ENCODE assay signal across 8 cellular contexts in the genomic region with DNA sequence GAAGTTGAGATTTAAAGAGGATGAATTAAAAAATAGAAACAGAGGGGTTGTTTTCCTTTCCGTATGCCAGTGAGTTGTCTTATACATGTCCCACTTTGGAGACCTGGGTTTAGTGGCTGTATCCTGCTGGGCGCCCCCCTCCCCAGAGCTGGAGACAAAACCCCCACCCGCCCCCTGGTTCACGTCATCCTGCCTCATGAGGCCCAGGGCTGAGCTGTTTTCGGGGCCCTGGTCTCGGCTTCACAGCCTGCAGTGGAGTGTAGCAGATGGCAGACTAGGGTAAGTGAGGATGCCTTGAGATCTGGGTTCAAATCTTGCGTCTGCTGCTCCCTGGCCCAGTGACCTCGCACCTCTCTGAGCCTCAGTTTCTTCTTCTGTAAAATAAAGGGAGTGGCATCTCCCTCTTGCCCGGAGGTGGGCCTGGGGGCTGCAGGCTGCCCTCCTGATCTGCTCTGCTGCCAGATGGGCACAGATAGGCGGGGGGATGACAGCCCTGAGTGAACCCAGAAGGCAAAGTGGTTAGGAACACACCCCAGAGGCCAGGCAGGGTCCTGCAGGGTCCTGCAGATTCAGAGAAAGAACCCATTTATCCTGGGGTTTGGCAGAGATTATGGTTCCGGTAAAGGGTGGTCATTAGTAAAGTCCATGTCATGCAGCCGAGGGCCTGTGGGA. TPM values are rescaled to one million over a fixed set of nuclear protein-coding genes. Genes with fewer than 3 reads are reported as not detected.
DNase-seq lines count a peak whose midpoint lies in the region; ATAC-seq and TF ChIP-seq lines count a peak whose summit lies in the region.

No MANE protein-coding gene starts in this region.

- peaks cover 15 to 26% (median 21%) of the 10 kb centered on the region in 3 donors for H3K4me1 Mint-ChIP-seq in IgD-negative memory B cell
- H3K4me1 Mint-ChIP-seq in naive thymus-derived CD4-positive, alpha-beta T cell = peaks cover 42 to 63% (median 56%) of the 10 kb centered on the region in 7 donors

- no peak for ATAC-seq in naive thymus-derived CD4-positive, alpha-beta T cell
- ATAC-seq in GM21515 (IDR thresholded peaks at IDR 0.05; ENCODE audit: unreplicated experiment) = no peak
- no peak for ATAC-seq in HG03280 (IDR thresholded peaks at IDR 0.05; ENCODE audit: unreplicated experiment)

- H3K27ac ChIP-seq in AG04450 (ENCODE audit: low read depth, low read length) (peak overlapping the region; percentile 97), brain microvascular endothelial cell (peak overlapping the region; percentile 91)
- peak overlapping the region; percentile 59 for H3K27ac ChIP-seq in naive thymus-derived CD4-positive, alpha-beta T cell (ENCODE audit: low read depth, low read length)

- CTCF ChIA-PET in AG04450 (lab: Charles Lee) = interaction anchor here (0.8 kb wide), 1 partner anchor 46 kb away, joined by 3 read pairs; no protein-coding TSS in a partner anchor
- CTCF ChIA-PET in naive thymus-derived CD4-positive, alpha-beta T cell (lab: Charles Lee) = interaction anchor here (0.9 to 1.8 kb wide), 3 partner anchors 24 to 47 kb away, joined by 3 to 8 read pairs (median 4); no protein-coding TSS in a partner anchor

- intact Hi-C loops in naive thymus-derived CD4-positive, alpha-beta T cell (cut with micrococcal nuclease) = loop anchor here (1.0 to 2.0 kb wide), 7 partner anchors 18 to 66 kb away; a partner anchor contains a TSS

- peaks cover 17% of the 10 kb centered on the region for H3K27me3 Mint-ChIP-seq in IgD-negative memory B cell
- H3K27me3 Mint-ChIP-seq in naive thymus-derived CD4-positive, alpha-beta T cell = peaks cover 0 to 24% (median 0%) of the 10 kb centered on the region in 5 donors

- H3K36me3 ChIP-seq in brain microvascular endothelial cell (replicated peaks) = no peaks in the 10 kb centered on the region
- no peaks in the 10 kb centered on the region for H3K36me3 ChIP-seq in naive thymus-derived CD4-positive, alpha-beta T cell (ENCODE audit: control insufficient read depth in 2 of 3, insufficient read depth in 3 of 3, low read length in 3 of 3)

- H3K9me3 Mint-ChIP-seq in IgD-negative memory B cell = no peaks in the 10 kb centered on the region
- no peaks in the 10 kb centered on the region for H3K9me3 Mint-ChIP-seq in naive thymus-derived CD4-positive, alpha-beta T cell

- H3K27me3 ChIP-seq in AG04450 (ENCODE audit: control insufficient read depth, insufficient read depth, low read length) (no peaks in the 10 kb centered on the region), brain microvascular endothelial cell (replicated peaks) (no peaks in the 10 kb centered on the region)
- no peaks in the 10 kb centered on the region for H3K27me3 ChIP-seq in naive thymus-derived CD4-positive, alpha-beta T cell (ENCODE audit: control insufficient read depth in 2 of 2, insufficient read depth in 2 of 2, low read length in 2 of 2)

- no peaks in the 10 kb centered on the region for H3K36me3 Mint-ChIP-seq in IgD-negative memory B cell
- H3K36me3 Mint-ChIP-seq in naive thymus-derived CD4-positive, alpha-beta T cell = no peaks in the 10 kb centered on the region

- POLR2A ChIA-PET in AG04450 (lab: Yijun Ruan, JAX) = interaction anchor here (0.6 to 3.5 kb wide), 4 partner anchors 10 to 44 kb away, joined by 3 to 32 read pairs (median 4); a partner anchor contains a TSS
- POLR2A ChIA-PET in naive thymus-derived CD4-positive, alpha-beta T cell (lab: Charles Lee) = interaction anchor here (0.5 to 3.6 kb wide), 4 partner anchors 18 to 100 kb away, joined by 3 to 15 read pairs (median 3); no protein-coding TSS in a partner anchor

- peak overlapping the region in 3 of 4 donors; percentile 50 to 89 (median 60) for H3K4me3 Mint-ChIP-seq in IgD-negative memory B cell
- peak overlapping the region; percentile 61 to 89 (median 71) for H3K4me3 Mint-ChIP-seq in naive thymus-derived CD4-positive, alpha-beta T cell

- peak overlapping the region in 1 of 3 donors; percentile 53 for H3K27ac Mint-ChIP-seq in IgD-negative memory B cell
- peak overlapping the region; percentile 80 to 94 (median 88) for H3K27ac Mint-ChIP-seq in naive thymus-derived CD4-positive, alpha-beta T cell

- in situ Hi-C loops in brain microvascular endothelial cell (cut with HindIII; ENCODE audit: low pct_ligation_motif_present, low sequenced_read_pairs) = no loop called here

- H3K4me3 ChIP-seq in AG04450 (ENCODE audit: low read depth, low read length) (no peak overlapping the region), brain microvascular endothelial cell (ENCODE audit: low read depth, low read length) (no peak overlapping the region)
- peak overlapping the region; percentile 56 for H3K4me3 ChIP-seq in naive thymus-derived CD4-positive, alpha-beta T cell (ENCODE audit: low read length)

- H3K4me1 ChIP-seq in naive thymus-derived CD4-positive, alpha-beta T cell (ENCODE audit: control insufficient read depth in 2 of 2, insufficient read depth in 2 of 2, low read length in 2 of 2) = peaks cover 22 to 36% of the 10 kb centered on the region in 2 donors

- 0 out of 2 replicates have a peak, but pooled peaks have one; percentile 18 for TF ChIP-seq CTCF in AG04450 (IDR thresholded peaks at IDR 0.05; ENCODE audit: low read depth, low read length)
- TF ChIP-seq CTCF in brain microvascular endothelial cell (IDR thresholded peaks at IDR 0.05; ENCODE audit: low read depth, low read length, missing control alignments) = peak; percentile 27

- DNase-seq in AG04450 (ENCODE audit: low read depth, low spot score) (no peak), brain microvascular endothelial cell (no peak), SW 1271 (lab: John Stamatoyannopoulos, UW) (no peak)
- no peak for DNase-seq in naive thymus-derived CD4-positive, alpha-beta T cell
- DNase-seq in stimulated activated CD4-positive, alpha-beta T cell treated with anti-CD3 and anti-CD28 coated beads, Interleukin-4, amount 100 ng/mL, for 1 hour = no peak

- no peaks in the 10 kb centered on the region for H3K9me3 ChIP-seq in AG04450 (ENCODE audit: control insufficient read depth, insufficient read depth, low read length)
- no peaks in the 10 kb centered on the region for H3K9me3 ChIP-seq in naive thymus-derived CD4-positive, alpha-beta T cell (ENCODE audit: control insufficient read depth in 2 of 3, low read length in 3 of 3)

RNA-seq across cellular contexts. Expression of a gene that starts 45.1 kb away (rescaled TPM):
- 15.3 and 21.0 TPM in 2 replicates for polyA plus RNA-seq in AG04450 (2011; rRNA removed)
- polyA minus RNA-seq in AG04450 (2011; rRNA and poly(A)+ RNA removed) = 40.1 and 42.9 TPM in 2 replicates
- polyA plus RNA-seq in IgD-negative memory B cell = 17.3 TPM
- total RNA-seq in naive thymus-derived CD4-positive, alpha-beta T cell = 100 to 1,000 TPM in 3 of 5 experiments, 1 to 10 TPM in 2; 8.1 to 281 (median 110) TPM
- 100 to 1,000 TPM in 1 of 2 donors, 10 to 100 TPM in 1; 58.4 to 206 TPM for polyA plus RNA-seq in naive thymus-derived CD4-positive, alpha-beta T cell
